Comparison of ENCODE assay signal across 18 cellular contexts in genomic region chr14:26808407-26808806, GRCh38.
DNase-seq lines count a peak whose midpoint lies in the region; ATAC-seq, FAIRE-seq and TF ChIP-seq lines count a peak whose summit lies in the region.
"Had no signal": no experiment of that assay in that cellular context is flagged by ENCODE, and none has a peak within 500 bp of the region (broad histone marks: within the 10 kb centered on the region; RNA-seq: fewer than 3 reads in every experiment).

No MANE protein-coding gene starts in this region.

- H3K4me1 ChIP-seq in endothelial cell of umbilical vein (ENCODE audit: control insufficient read depth, extremely low read depth, insufficient read depth, low read length) (peaks cover 7% of the 10 kb centered on the region), tibial artery (peaks cover 0 to 10% (median 0%) of the 10 kb centered on the region in 4 donors)
- H3K4me1 ChIP-seq: SJSA1 had no signal

- no peak overlapping the region for H3K9ac ChIP-seq in endothelial cell of umbilical vein (replicated peaks; ENCODE audit: extremely low read depth, insufficient read depth, low read length)

- DNase-seq in AG10803 (ENCODE audit: low read depth) (peak; percentile 0), endothelial cell of umbilical vein (ENCODE audit: low read depth, low spot score) (peak; percentile 53), glomerular endothelial cell (ENCODE audit: extremely low read depth, low read depth, low spot score) (peak; percentile 44), tibial artery (no peak), GM19239 (ENCODE audit: insufficient read length, low spot score) (no peak), DMS79 treated with DMSO at 0.1 percent for 48 hours (lab: John Stamatoyannopoulos, UW) (no peak)
- DNase-seq: COR-L47, DMS153, KBM-7, MG63, NCI-H1092 treated with DMSO at 0.1 percent for 48 hours, NCI-H187, NCI-H2171 had no signal

- H3K36me3 ChIP-seq in endothelial cell of umbilical vein (ENCODE audit: control insufficient read depth in 2 of 2, extremely low read depth in 1 of 2, insufficient read depth in 2 of 2, low read length in 2 of 2) (no peaks in the 10 kb centered on the region), tibial artery (no peaks in the 10 kb centered on the region)
- H3K36me3 ChIP-seq: MG63, SJSA1 had no signal

- H3K9me3 ChIP-seq in endothelial cell of umbilical vein (replicated peaks; ENCODE audit: control insufficient read depth, insufficient read depth, low read length): no peaks in the 10 kb centered on the region
- H3K9me3 ChIP-seq in tibial artery: no peaks in the 10 kb centered on the region
- H3K9me3 ChIP-seq: MG63, SJSA1 had no signal

- no peaks in the 10 kb centered on the region for H3K9me1 ChIP-seq in endothelial cell of umbilical vein (replicated peaks; ENCODE audit: control insufficient read depth, extremely low read depth, insufficient read depth, low read length)

- no peak for ATAC-seq in HG03280 (IDR thresholded peaks at IDR 0.05; ENCODE audit: unreplicated experiment)

- no peaks in the 10 kb centered on the region for H3K79me2 ChIP-seq in endothelial cell of umbilical vein (ENCODE audit: control insufficient read depth, insufficient read depth, low read length)

- BruUV-seq in endothelial cell of umbilical vein (replicated peaks; lab: Mats Ljungman, UMichigan): no TSS peak

- H3K4me2 ChIP-seq in endothelial cell of umbilical vein (ENCODE audit: insufficient read depth, low read length): peak overlapping the region; percentile 47

- H3K4me3 ChIP-seq in AG10803 (ENCODE audit: low read length): no peak overlapping the region
- H3K4me3 ChIP-seq in endothelial cell of umbilical vein (replicated peaks in 1 of 3; ENCODE audit: insufficient read depth in 1 of 3, low read depth in 1 of 3, low read length in 3 of 3): no peak overlapping the region
- no peak overlapping the region for H3K4me3 ChIP-seq in tibial artery
- H3K4me3 ChIP-seq: MG63, SJSA1 had no signal

- TF ChIP-seq CTCF in AG10803 (conservative IDR thresholded peaks at IDR 0.05; ENCODE audit: low read length) (no peak), VCaP (conservative IDR thresholded peaks at IDR 0.05) (no peak), endothelial cell of umbilical vein (IDR thresholded peaks at IDR 0.05; ENCODE audit: extremely low read depth in 1 of 2, insufficient read depth in 1 of 2, low read depth in 1 of 2, low read length in 2 of 2) (no peak), tibial artery (IDR thresholded peaks at IDR 0.05) (no peak)

- dilution Hi-C loops in endothelial cell of umbilical vein (cut with MboI; ENCODE audit: extremely low pct_ligation_motif_present, low sequenced_read_pairs): no loop called here

- CTCF ChIA-PET in endothelial cell of umbilical vein (lab: Charles Lee): interaction anchor here (0.5 to 1.3 kb wide), 5 partner anchors 13 to 265 kb away, joined by 3 to 6 read pairs (median 4); no protein-coding TSS in a partner anchor

- TF ChIP-seq POLR2A in endothelial cell of umbilical vein (IDR thresholded peaks at IDR 0.05; ENCODE audit: low read depth, low read length): no peak

- FAIRE-seq in endothelial cell of umbilical vein (lab: Jason Lieb, UNC): peak; percentile 24
- no peak for FAIRE-seq in GM19239 (lab: Jason Lieb, UNC)
- FAIRE-seq: GM18507 had no signal

- no peaks in the 10 kb centered on the region for H4K20me1 ChIP-seq in endothelial cell of umbilical vein (replicated peaks; ENCODE audit: control insufficient read depth, extremely low read depth, insufficient read depth, low read length)

- POLR2A ChIA-PET in endothelial cell of umbilical vein (lab: Charles Lee): no interaction called here

- peak overlapping the region; percentile 64 for H2AFZ ChIP-seq in endothelial cell of umbilical vein (ENCODE audit: low read depth, low read length)

- H3K27me3 ChIP-seq in endothelial cell of umbilical vein (ENCODE audit: control insufficient read depth in 2 of 2, insufficient read depth in 2 of 2, low read length in 2 of 2) (no peaks in the 10 kb centered on the region), tibial artery (no peaks in the 10 kb centered on the region)
- H3K27me3 ChIP-seq: MG63, SJSA1 had no signal

- intact Hi-C loops in endothelial cell of umbilical vein (cut with micrococcal nuclease) (no loop called here), tibial artery (cut with DNase I; ENCODE audit: low total_unique reads) (no loop called here)

- H3K27ac ChIP-seq in VCaP (peak overlapping the region; percentile 21; the same call in 1 of the 2 replicates), endothelial cell of umbilical vein (ENCODE audit: insufficient read depth, low read depth, low read length) (peak overlapping the region; percentile 18), tibial artery (no peak overlapping the region)
- H3K27ac ChIP-seq: RWPE1, SJSA1 had no signal

TF ChIP-seq in endothelial cell of umbilical vein, 7 proteins besides CTCF, POLR2A, EP300 and RAD21:
- no peak for TF ChIP-seq MAX (IDR thresholded peaks at IDR 0.05; ENCODE audit: insufficient read depth, insufficient read length)
- TF ChIP-seq JUN (IDR thresholded peaks at IDR 0.05; ENCODE audit: borderline replicate concordance, insufficient read depth, insufficient read length, low read depth): peak; percentile 17
- TF ChIP-seq FOS (IDR thresholded peaks at IDR 0.05; ENCODE audit: borderline replicate concordance, insufficient read depth, low read length): peak; percentile 7

Comparison
In these comparisons a context has a peak if more than half of its experiments do, and no peak if none do; other contexts are left out.
1. DNase-seq: peak in AG10803 (single experiment), endothelial cell of umbilical vein (single experiment) and glomerular endothelial cell (single experiment); none in tibial artery (0 of 2), GM19239 (single experiment) and DMS79 treated with DMSO at 0.1 percent for 48 hours (single experiment).
2. H3K27ac ChIP-seq: peak in VCaP (single experiment) and endothelial cell of umbilical vein (single experiment); none in tibial artery (0 of 2).